40 cellular contexts compared by ENCODE assay signal in genomic region chr2:140621963-140622362, GRCh38.
"Had no signal": no experiment of that assay in that cellular context is flagged by ENCODE, and none has a peak within 500 bp of the region (broad histone marks: within the 10 kb centered on the region; RNA-seq: fewer than 3 reads in every experiment).

No MANE protein-coding gene starts in this region.

- H3K4me3 ChIP-seq: adrenal gland, ascending aorta, body of pancreas, breast epithelium, cardiac muscle cell had no signal

- H3K27ac Mint-ChIP-seq: activated naive CD4-positive, alpha-beta T cell treated with anti-CD3 and anti-CD28 coated beads for 36 hours; activated naive CD4-positive, alpha-beta T cell treated with anti-CD3 and anti-CD28 coated beads, Interleukin-2, amount 10 ng/mL, durations not matched to agents 7 days and 5 days; activated naive CD4-positive, alpha-beta T cell treated with anti-CD3 and anti-CD28 coated beads, Interleukin-2, amount 50 U/mL, for 24 hours; activated naive CD4-positive, alpha-beta T cell treated with anti-CD3 and anti-CD28 coated beads, Interleukin-2, amount 50 U/mL, for 72 hours; activated naive CD8-positive, alpha-beta T cell; activated naive CD8-positive, alpha-beta T cell treated with anti-CD3 and anti-CD28 coated beads for 36 hours; activated naive CD8-positive, alpha-beta T cell treated with anti-CD3 and anti-CD28 coated beads, Interleukin-2, amount 10 ng/mL, durations not matched to agents 7 days and 5 days; activated naive CD8-positive, alpha-beta T cell treated with anti-CD3 and anti-CD28 coated beads, Interleukin-2, amount 50 U/mL, for 24 hours; activated T-cell treated with anti-CD3 and anti-CD28 coated beads, Interleukin-2, amount 50 U/mL, for 24 hours; activated T-cell treated with anti-CD3 and anti-CD28 coated beads, Interleukin-2, amount 50 U/mL, for 72 hours; activated T-helper 1 cell treated with anti-CD3 and anti-CD28 coated beads, Interleukin-12 subunit alpha, Interleukin-12 subunit beta, Interleukin-2, Interleukin-4 antibody, amounts not matched to agents 30 ng/mL and 10 ng/mL and 1 ng/mL, durations not matched to agents 14 hours and 24 hours and 36 hours; activated T-helper 17 cell treated with anti-CD3 and anti-CD28 coated beads, Interleukin-2, amount 50 U/mL, for 72 hours; activated T-helper 2 cell treated with anti-CD3 and anti-CD28 coated beads, Interferon-gamma antibody, Interleukin-2, Interleukin-4, amounts not matched to agents 10 μg/mL and 5 μg/mL and 100 μg/mL, durations not matched to agents 14 hours and 24 hours and 36 hours; brain had no signal

- H3K9me3 ChIP-seq: adrenal gland, ascending aorta, body of pancreas, breast epithelium had no signal

- H3K27me3 ChIP-seq: adrenal gland, ascending aorta, body of pancreas, brain microvascular endothelial cell, breast epithelium, cardiac muscle cell had no signal

- DNase-seq: activated effector memory CD4-positive, alpha-beta T cell treated with anti-CD3 and anti-CD28 coated beads, Interleukin-2, amount 50 U/mL, for 16 hours; activated effector memory CD4-positive, alpha-beta T cell treated with Interleukin-2 at 50 U/mL for 16 hours; activated gamma-delta T cell; activated gamma-delta T cell treated with Interleukin-2 at 50 U/mL for 16 hours; activated naive CD4-positive, alpha-beta T cell; activated naive CD4-positive, alpha-beta T cell treated with anti-CD3 and anti-CD28 coated beads for 36 hours; activated naive CD4-positive, alpha-beta T cell treated with anti-CD3 and anti-CD28 coated beads, Interleukin-2, amount 10 ng/mL, durations not matched to agents 7 days and 5 days; activated naive CD4-positive, alpha-beta T cell treated with anti-CD3 and anti-CD28 coated beads, Interleukin-2, amount 50 U/mL, for 16 hours; activated naive CD4-positive, alpha-beta T cell treated with Interleukin-2 at 50 U/mL for 16 hours; activated naive CD8-positive, alpha-beta T cell treated with anti-CD3 and anti-CD28 coated beads for 36 hours; activated naive CD8-positive, alpha-beta T cell treated with anti-CD3 and anti-CD28 coated beads, Interleukin-2, amount 10 ng/mL, durations not matched to agents 7 days and 5 days; activated naive CD8-positive, alpha-beta T cell treated with anti-CD3 and anti-CD28 coated beads, Interleukin-2, amount 50 U/mL, for 24 hours; activated T-cell treated with anti-CD3 and anti-CD28 coated beads, Interleukin-2, amount 50 U/mL, for 1 hour; activated T-cell treated with anti-CD3 and anti-CD28 coated beads, Interleukin-2, amount 50 U/mL, for 24 hours; activated T-cell treated with anti-CD3 and anti-CD28 coated beads, Interleukin-2, amount 50 U/mL, for 4 hours; activated T-cell treated with anti-CD3 and anti-CD28 coated beads, Interleukin-2, amount 50 U/mL, for 48 hours; activated T-cell treated with anti-CD3 and anti-CD28 coated beads, Interleukin-2, amount 50 U/mL, for 72 hours; adrenal gland; amniotic stem cell; amygdala; anterior cingulate cortex; aorta; body of pancreas; brain microvascular endothelial cell; caudate nucleus; central memory CD4-positive, alpha-beta T cell; cerebellar nuclear complex had no signal

- H3K9me3 Mint-ChIP-seq: activated naive CD4-positive, alpha-beta T cell treated with anti-CD3 and anti-CD28 coated beads, Interleukin-2, amount 50 U/mL, for 24 hours; activated T-helper 1 cell treated with anti-CD3 and anti-CD28 coated beads, Interleukin-12 subunit alpha, Interleukin-12 subunit beta, Interleukin-2, Interleukin-4 antibody, amounts not matched to agents 30 ng/mL and 10 ng/mL and 1 ng/mL, durations not matched to agents 14 hours and 24 hours and 36 hours; brain had no signal

- H3K27ac ChIP-seq: adrenal gland, ascending aorta, body of pancreas, brain microvascular endothelial cell, breast epithelium, cardiac muscle cell had no signal

- H3K36me3 Mint-ChIP-seq: activated naive CD4-positive, alpha-beta T cell treated with anti-CD3 and anti-CD28 coated beads, Interleukin-2, amount 10 ng/mL, durations not matched to agents 7 days and 5 days; activated naive CD4-positive, alpha-beta T cell treated with anti-CD3 and anti-CD28 coated beads, Interleukin-2, amount 50 U/mL, for 24 hours; activated naive CD4-positive, alpha-beta T cell treated with anti-CD3 and anti-CD28 coated beads, Interleukin-2, amount 50 U/mL, for 72 hours; activated naive CD8-positive, alpha-beta T cell; activated naive CD8-positive, alpha-beta T cell treated with anti-CD3 and anti-CD28 coated beads for 36 hours; activated naive CD8-positive, alpha-beta T cell treated with anti-CD3 and anti-CD28 coated beads, Interleukin-2, amount 10 ng/mL, durations not matched to agents 7 days and 5 days; brain had no signal

- H3K4me3 Mint-ChIP-seq: activated naive CD4-positive, alpha-beta T cell treated with anti-CD3 and anti-CD28 coated beads for 36 hours; activated naive CD4-positive, alpha-beta T cell treated with anti-CD3 and anti-CD28 coated beads, Interleukin-2, amount 10 ng/mL, durations not matched to agents 7 days and 5 days; activated naive CD4-positive, alpha-beta T cell treated with anti-CD3 and anti-CD28 coated beads, Interleukin-2, amount 50 U/mL, for 24 hours; activated naive CD8-positive, alpha-beta T cell; activated naive CD8-positive, alpha-beta T cell treated with anti-CD3 and anti-CD28 coated beads for 36 hours; activated naive CD8-positive, alpha-beta T cell treated with anti-CD3 and anti-CD28 coated beads, Interleukin-2, amount 10 ng/mL, durations not matched to agents 7 days and 5 days; activated naive CD8-positive, alpha-beta T cell treated with anti-CD3 and anti-CD28 coated beads, Interleukin-2, amount 50 U/mL, for 24 hours; activated T-cell treated with anti-CD3 and anti-CD28 coated beads, Interleukin-2, amount 50 U/mL, for 24 hours; activated T-cell treated with anti-CD3 and anti-CD28 coated beads, Interleukin-2, amount 50 U/mL, for 4 hours; activated T-cell treated with anti-CD3 and anti-CD28 coated beads, Interleukin-2, amount 50 U/mL, for 72 hours; activated T-helper 1 cell treated with anti-CD3 and anti-CD28 coated beads, Interleukin-12 subunit alpha, Interleukin-12 subunit beta, Interleukin-2, Interleukin-4 antibody, amounts not matched to agents 30 ng/mL and 10 ng/mL and 1 ng/mL, durations not matched to agents 14 hours and 24 hours and 36 hours; activated T-helper 17 cell treated with anti-CD3 and anti-CD28 coated beads, Interleukin-2, amount 50 U/mL, for 72 hours; brain; central memory CD8-positive, alpha-beta T cell had no signal

- FAIRE-seq: astrocyte, bronchial epithelial cell had no signal

- H3K27me3 Mint-ChIP-seq: activated naive CD4-positive, alpha-beta T cell treated with anti-CD3 and anti-CD28 coated beads, Interleukin-2, amount 10 ng/mL, durations not matched to agents 7 days and 5 days; activated naive CD4-positive, alpha-beta T cell treated with anti-CD3 and anti-CD28 coated beads, Interleukin-2, amount 50 U/mL, for 24 hours; activated naive CD8-positive, alpha-beta T cell; activated naive CD8-positive, alpha-beta T cell treated with anti-CD3 and anti-CD28 coated beads for 36 hours; activated naive CD8-positive, alpha-beta T cell treated with anti-CD3 and anti-CD28 coated beads, Interleukin-2, amount 10 ng/mL, durations not matched to agents 7 days and 5 days; activated naive CD8-positive, alpha-beta T cell treated with anti-CD3 and anti-CD28 coated beads, Interleukin-2, amount 50 U/mL, for 24 hours; activated T-cell treated with anti-CD3 and anti-CD28 coated beads, Interleukin-2, amount 50 U/mL, for 24 hours; activated T-helper 17 cell treated with anti-CD3 and anti-CD28 coated beads, Interleukin-2, amount 50 U/mL, for 72 hours; brain; central memory CD8-positive, alpha-beta T cell had no signal

- ATAC-seq: activated naive CD4-positive, alpha-beta T cell treated with anti-CD3 and anti-CD28 coated beads, Interleukin-2, amount 50 U/mL, for 72 hours; activated naive CD8-positive, alpha-beta T cell treated with anti-CD3 and anti-CD28 coated beads, Interleukin-2, amount 50 U/mL, for 24 hours; activated T-cell treated with anti-CD3 and anti-CD28 coated beads, Interleukin-2, amount 50 U/mL, for 4 hours; activated T-cell treated with anti-CD3 and anti-CD28 coated beads, Interleukin-2, amount 50 U/mL, for 72 hours; activated T-helper 17 cell treated with anti-CD3 and anti-CD28 coated beads, Interleukin-2, amount 50 U/mL, for 72 hours; body of pancreas had no signal

- H3K36me3 ChIP-seq: adrenal gland, ascending aorta, brain microvascular endothelial cell, breast epithelium, cardiac muscle cell had no signal

- H3K4me1 ChIP-seq: adrenal gland, ascending aorta, body of pancreas, breast epithelium had no signal

- H3K4me1 Mint-ChIP-seq: activated naive CD4-positive, alpha-beta T cell treated with anti-CD3 and anti-CD28 coated beads, Interleukin-2, amount 10 ng/mL, durations not matched to agents 7 days and 5 days; activated naive CD4-positive, alpha-beta T cell treated with anti-CD3 and anti-CD28 coated beads, Interleukin-2, amount 50 U/mL, for 24 hours; activated naive CD8-positive, alpha-beta T cell treated with anti-CD3 and anti-CD28 coated beads for 36 hours; activated naive CD8-positive, alpha-beta T cell treated with anti-CD3 and anti-CD28 coated beads, Interleukin-2, amount 10 ng/mL, durations not matched to agents 7 days and 5 days; activated naive CD8-positive, alpha-beta T cell treated with anti-CD3 and anti-CD28 coated beads, Interleukin-2, amount 50 U/mL, for 24 hours; activated T-helper 17 cell treated with anti-CD3 and anti-CD28 coated beads, Interleukin-2, amount 50 U/mL, for 72 hours; brain; central memory CD8-positive, alpha-beta T cell had no signal
